Comparison of ENCODE assay signal across 18 cellular contexts in genomic region chr3:46729038-46729437, GRCh38. TPM values are rescaled to one million over a fixed set of nuclear protein-coding genes. Genes with fewer than 3 reads are reported as not detected.
"Had no signal": no experiment of that assay in that cellular context is flagged by ENCODE, and none has a peak within 500 bp of the region (broad histone marks: within the 10 kb centered on the region; RNA-seq: fewer than 3 reads in every experiment).

No MANE protein-coding gene starts in this region.

- H3K4me3 Mint-ChIP-seq: effector memory CD8-positive, alpha-beta T cell; naive thymus-derived CD8-positive, alpha-beta T cell had no signal

- ATAC-seq: effector memory CD8-positive, alpha-beta T cell; mucosa of descending colon; naive thymus-derived CD8-positive, alpha-beta T cell had no signal

- H3K4me1 Mint-ChIP-seq: naive thymus-derived CD8-positive, alpha-beta T cell had no signal

- H3K36me3 ChIP-seq: neutrophil, right atrium auricular region, sigmoid colon, upper lobe of left lung, uterus had no signal

- H3K4me3 ChIP-seq: mucosa of descending colon, right atrium auricular region, sigmoid colon, skin epidermis, upper lobe of left lung, uterus had no signal

- H3K27ac ChIP-seq: neutrophil, right atrium auricular region, sigmoid colon, skin epidermis, upper lobe of left lung, uterus had no signal

- H3K4me1 ChIP-seq: right atrium auricular region, sigmoid colon, upper lobe of left lung, uterus had no signal

- H3K9me3 ChIP-seq: mucosa of descending colon, neutrophil, right atrium auricular region, sigmoid colon, upper lobe of left lung, uterus had no signal

- H3K9me3 Mint-ChIP-seq: effector memory CD8-positive, alpha-beta T cell; naive thymus-derived CD8-positive, alpha-beta T cell had no signal

- H3K36me3 Mint-ChIP-seq: naive thymus-derived CD8-positive, alpha-beta T cell had no signal

- DNase-seq: effector memory CD8-positive, alpha-beta T cell; foreskin melanocyte; hippocampal formation; mammary epithelial cell; mucosa of descending colon; naive thymus-derived CD8-positive, alpha-beta T cell; posterior cingulate gyrus; sigmoid colon; stimulated activated CD4-positive, alpha-beta T cell treated with anti-CD3 and anti-CD28 coated beads, Interleukin-4, amount 100 ng/mL, for 4 hours; stimulated activated naive CD4-positive, alpha-beta T cell; uterus had no signal

- H3K27me3 ChIP-seq: right atrium auricular region, sigmoid colon, upper lobe of left lung, uterus had no signal

- H3K27ac Mint-ChIP-seq: effector memory CD8-positive, alpha-beta T cell had no signal

RNA-seq across cellular contexts. Expression of gene PRSS50, which starts 11.4 kb away (rescaled TPM):
- total RNA-seq: epithelial cell of proximal tubule; naive thymus-derived CD8-positive, alpha-beta T cell; osteoblast had no signal
- polyA plus RNA-seq: mammary epithelial cell, neural cell had no signal

RNA-seq across cellular contexts. Expression of gene TMIE, which starts 27.8 kb away (rescaled TPM):
- total RNA-seq: epithelial cell of proximal tubule, right atrium auricular region had no signal
- polyA plus RNA-seq: neural cell had no signal
